ENCODE assay signal across 1 cellular context in the genomic region with DNA sequence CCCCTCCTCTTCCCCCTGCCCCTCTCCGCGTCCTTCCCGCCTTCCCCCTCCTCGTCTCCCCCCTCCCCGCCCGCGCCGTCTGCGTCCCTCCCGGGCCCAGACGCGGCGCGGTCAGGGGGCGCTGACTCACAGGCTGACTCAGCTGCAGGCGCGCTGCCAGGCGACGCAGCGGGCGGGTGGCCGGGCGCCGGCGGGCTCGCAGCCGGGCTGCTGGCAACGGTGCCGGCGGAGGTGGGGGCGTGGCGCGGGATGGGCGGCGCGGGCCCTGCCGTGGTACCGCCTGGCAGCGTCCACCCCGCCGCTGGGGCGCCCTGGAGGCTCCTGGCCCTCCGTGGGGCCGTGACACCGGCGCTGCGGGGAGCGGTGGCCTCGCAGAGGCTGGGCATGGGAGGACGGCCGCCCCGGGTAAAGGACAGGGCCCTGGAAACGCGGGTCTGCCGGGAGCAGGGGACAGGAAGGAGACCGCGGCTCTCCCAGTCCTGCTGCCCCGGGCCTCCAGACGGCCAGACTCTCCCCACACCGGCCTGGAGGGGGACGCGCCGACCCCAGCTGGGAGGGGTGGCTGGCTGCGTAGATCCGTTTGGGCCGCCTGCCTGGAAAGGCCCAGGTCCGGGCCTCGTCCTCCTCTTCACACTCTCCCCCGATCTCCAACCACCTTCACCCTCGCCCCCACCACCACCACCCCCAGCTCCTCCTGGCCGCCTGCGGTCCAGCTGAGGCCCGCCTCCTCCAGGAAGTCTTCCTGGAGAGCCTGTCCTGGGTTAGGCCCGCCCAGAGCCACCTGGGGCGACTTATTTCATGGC.
A peak's percentile ranks its signal among the peaks of the same experiment; 100 is the strongest.
TF ChIP-seq lines count a peak whose summit lies in the region.

No MANE protein-coding gene starts in this region.

TF ChIP-seq in K562, 482 proteins besides CTCF, POLR2A, EP300 and RAD21 (continued from another document and continues in another):
- TF ChIP-seq, protein P1, sequence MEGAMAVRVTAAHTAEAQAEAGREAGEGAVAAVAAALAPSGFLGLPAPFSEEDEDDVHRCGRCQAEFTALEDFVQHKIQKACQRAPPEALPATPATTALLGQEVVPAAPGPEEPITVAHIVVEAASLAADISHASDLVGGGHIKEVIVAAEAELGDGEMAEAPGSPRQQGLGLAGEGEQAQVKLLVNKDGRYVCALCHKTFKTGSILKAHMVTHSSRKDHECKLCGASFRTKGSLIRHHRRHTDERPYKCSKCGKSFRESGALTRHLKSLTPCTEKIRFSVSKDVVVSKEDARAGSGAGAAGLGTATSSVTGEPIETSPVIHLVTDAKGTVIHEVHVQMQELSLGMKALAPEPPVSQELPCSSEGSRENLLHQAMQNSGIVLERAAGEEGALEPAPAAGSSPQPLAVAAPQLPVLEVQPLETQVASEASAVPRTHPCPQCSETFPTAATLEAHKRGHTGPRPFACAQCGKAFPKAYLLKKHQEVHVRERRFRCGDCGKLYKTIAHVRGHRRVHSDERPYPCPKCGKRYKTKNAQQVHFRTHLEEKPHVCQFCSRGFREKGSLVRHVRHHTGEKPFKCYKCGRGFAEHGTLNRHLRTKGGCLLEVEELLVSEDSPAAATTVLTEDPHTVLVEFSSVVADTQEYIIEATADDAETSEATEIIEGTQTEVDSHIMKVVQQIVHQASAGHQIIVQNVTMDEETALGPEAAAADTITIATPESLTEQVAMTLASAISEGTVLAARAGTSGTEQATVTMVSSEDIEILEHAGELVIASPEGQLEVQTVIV (CRISPR knock-in tag; IDR thresholded peaks at IDR 0.05; ENCODE audit: borderline replicate concordance), result no peak
- TF ChIP-seq FOXP1 (CRISPR knock-in tag; IDR thresholded peaks at IDR 0.05), result no peak; the same call in 1 of the 2 replicates
- TF ChIP-seq, protein P2, sequence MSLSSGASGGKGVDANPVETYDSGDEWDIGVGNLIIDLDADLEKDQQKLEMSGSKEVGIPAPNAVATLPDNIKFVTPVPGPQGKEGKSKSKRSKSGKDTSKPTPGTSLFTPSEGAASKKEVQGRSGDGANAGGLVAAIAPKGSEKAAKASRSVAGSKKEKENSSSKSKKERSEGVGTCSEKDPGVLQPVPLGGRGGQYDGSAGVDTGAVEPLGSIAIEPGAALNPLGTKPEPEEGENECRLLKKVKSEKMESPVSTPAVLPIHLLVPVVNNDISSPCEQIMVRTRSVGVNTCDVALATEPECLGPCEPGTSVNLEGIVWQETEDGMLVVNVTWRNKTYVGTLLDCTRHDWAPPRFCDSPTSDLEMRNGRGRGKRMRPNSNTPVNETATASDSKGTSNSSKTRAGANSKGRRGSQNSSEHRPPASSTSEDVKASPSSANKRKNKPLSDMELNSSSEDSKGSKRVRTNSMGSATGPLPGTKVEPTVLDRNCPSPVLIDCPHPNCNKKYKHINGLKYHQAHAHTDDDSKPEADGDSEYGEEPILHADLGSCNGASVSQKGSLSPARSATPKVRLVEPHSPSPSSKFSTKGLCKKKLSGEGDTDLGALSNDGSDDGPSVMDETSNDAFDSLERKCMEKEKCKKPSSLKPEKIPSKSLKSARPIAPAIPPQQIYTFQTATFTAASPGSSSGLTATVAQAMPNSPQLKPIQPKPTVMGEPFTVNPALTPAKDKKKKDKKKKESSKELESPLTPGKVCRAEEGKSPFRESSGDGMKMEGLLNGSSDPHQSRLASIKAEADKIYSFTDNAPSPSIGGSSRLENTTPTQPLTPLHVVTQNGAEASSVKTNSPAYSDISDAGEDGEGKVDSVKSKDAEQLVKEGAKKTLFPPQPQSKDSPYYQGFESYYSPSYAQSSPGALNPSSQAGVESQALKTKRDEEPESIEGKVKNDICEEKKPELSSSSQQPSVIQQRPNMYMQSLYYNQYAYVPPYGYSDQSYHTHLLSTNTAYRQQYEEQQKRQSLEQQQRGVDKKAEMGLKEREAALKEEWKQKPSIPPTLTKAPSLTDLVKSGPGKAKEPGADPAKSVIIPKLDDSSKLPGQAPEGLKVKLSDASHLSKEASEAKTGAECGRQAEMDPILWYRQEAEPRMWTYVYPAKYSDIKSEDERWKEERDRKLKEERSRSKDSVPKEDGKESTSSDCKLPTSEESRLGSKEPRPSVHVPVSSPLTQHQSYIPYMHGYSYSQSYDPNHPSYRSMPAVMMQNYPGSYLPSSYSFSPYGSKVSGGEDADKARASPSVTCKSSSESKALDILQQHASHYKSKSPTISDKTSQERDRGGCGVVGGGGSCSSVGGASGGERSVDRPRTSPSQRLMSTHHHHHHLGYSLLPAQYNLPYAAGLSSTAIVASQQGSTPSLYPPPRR (CRISPR knock-in tag; IDR thresholded peaks at IDR 0.05; ENCODE audit: borderline replicate concordance), result no peak
- no peak for TF ChIP-seq MEIS2 (IDR thresholded peaks at IDR 0.05; ENCODE audit: partially characterized antibody)
- TF ChIP-seq, protein P3, sequence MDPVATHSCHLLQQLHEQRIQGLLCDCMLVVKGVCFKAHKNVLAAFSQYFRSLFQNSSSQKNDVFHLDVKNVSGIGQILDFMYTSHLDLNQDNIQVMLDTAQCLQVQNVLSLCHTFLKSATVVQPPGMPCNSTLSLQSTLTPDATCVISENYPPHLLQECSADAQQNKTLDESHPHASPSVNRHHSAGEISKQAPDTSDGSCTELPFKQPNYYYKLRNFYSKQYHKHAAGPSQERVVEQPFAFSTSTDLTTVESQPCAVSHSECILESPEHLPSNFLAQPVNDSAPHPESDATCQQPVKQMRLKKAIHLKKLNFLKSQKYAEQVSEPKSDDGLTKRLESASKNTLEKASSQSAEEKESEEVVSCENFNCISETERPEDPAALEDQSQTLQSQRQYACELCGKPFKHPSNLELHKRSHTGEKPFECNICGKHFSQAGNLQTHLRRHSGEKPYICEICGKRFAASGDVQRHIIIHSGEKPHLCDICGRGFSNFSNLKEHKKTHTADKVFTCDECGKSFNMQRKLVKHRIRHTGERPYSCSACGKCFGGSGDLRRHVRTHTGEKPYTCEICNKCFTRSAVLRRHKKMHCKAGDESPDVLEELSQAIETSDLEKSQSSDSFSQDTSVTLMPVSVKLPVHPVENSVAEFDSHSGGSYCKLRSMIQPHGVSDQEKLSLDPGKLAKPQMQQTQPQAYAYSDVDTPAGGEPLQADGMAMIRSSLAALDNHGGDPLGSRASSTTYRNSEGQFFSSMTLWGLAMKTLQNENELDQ (CRISPR knock-in tag; IDR thresholded peaks at IDR 0.05; ENCODE audit: borderline replicate concordance), result no peak
- no peak for TF ChIP-seq RFX1 (IDR thresholded peaks at IDR 0.05)
- TF ChIP-seq, protein P4, sequence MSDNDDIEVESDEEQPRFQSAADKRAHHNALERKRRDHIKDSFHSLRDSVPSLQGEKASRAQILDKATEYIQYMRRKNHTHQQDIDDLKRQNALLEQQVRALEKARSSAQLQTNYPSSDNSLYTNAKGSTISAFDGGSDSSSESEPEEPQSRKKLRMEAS (CRISPR knock-in tag; IDR thresholded peaks at IDR 0.05), result no peak
- TF ChIP-seq, protein P5, sequence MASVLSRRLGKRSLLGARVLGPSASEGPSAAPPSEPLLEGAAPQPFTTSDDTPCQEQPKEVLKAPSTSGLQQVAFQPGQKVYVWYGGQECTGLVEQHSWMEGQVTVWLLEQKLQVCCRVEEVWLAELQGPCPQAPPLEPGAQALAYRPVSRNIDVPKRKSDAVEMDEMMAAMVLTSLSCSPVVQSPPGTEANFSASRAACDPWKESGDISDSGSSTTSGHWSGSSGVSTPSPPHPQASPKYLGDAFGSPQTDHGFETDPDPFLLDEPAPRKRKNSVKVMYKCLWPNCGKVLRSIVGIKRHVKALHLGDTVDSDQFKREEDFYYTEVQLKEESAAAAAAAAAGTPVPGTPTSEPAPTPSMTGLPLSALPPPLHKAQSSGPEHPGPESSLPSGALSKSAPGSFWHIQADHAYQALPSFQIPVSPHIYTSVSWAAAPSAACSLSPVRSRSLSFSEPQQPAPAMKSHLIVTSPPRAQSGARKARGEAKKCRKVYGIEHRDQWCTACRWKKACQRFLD (CRISPR knock-in tag; IDR thresholded peaks at IDR 0.05), result peak; percentile 88
- peak; percentile 68 for TF ChIP-seq RBFOX2 (IDR thresholded peaks at IDR 0.05; ENCODE audit: low read depth, low read length)
- TF ChIP-seq, protein P6, sequence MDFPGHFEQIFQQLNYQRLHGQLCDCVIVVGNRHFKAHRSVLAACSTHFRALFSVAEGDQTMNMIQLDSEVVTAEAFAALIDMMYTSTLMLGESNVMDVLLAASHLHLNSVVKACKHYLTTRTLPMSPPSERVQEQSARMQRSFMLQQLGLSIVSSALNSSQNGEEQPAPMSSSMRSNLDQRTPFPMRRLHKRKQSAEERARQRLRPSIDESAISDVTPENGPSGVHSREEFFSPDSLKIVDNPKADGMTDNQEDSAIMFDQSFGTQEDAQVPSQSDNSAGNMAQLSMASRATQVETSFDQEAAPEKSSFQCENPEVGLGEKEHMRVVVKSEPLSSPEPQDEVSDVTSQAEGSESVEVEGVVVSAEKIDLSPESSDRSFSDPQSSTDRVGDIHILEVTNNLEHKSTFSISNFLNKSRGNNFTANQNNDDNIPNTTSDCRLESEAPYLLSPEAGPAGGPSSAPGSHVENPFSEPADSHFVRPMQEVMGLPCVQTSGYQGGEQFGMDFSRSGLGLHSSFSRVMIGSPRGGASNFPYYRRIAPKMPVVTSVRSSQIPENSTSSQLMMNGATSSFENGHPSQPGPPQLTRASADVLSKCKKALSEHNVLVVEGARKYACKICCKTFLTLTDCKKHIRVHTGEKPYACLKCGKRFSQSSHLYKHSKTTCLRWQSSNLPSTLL (IDR thresholded peaks at IDR 0.05), result no peak
- TF ChIP-seq RNF2 (IDR thresholded peaks at IDR 0.05), result no peak
- TF ChIP-seq PYGO2 (tag; IDR thresholded peaks at IDR 0.05), result no peak
- TF ChIP-seq, protein P7, sequence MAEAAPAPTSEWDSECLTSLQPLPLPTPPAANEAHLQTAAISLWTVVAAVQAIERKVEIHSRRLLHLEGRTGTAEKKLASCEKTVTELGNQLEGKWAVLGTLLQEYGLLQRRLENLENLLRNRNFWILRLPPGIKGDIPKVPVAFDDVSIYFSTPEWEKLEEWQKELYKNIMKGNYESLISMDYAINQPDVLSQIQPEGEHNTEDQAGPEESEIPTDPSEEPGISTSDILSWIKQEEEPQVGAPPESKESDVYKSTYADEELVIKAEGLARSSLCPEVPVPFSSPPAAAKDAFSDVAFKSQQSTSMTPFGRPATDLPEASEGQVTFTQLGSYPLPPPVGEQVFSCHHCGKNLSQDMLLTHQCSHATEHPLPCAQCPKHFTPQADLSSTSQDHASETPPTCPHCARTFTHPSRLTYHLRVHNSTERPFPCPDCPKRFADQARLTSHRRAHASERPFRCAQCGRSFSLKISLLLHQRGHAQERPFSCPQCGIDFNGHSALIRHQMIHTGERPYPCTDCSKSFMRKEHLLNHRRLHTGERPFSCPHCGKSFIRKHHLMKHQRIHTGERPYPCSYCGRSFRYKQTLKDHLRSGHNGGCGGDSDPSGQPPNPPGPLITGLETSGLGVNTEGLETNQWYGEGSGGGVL (CRISPR knock-in tag; IDR thresholded peaks at IDR 0.05), result no peak
- TF ChIP-seq LARP7 (IDR thresholded peaks at IDR 0.05), result no peak
- TF ChIP-seq, protein P8, sequence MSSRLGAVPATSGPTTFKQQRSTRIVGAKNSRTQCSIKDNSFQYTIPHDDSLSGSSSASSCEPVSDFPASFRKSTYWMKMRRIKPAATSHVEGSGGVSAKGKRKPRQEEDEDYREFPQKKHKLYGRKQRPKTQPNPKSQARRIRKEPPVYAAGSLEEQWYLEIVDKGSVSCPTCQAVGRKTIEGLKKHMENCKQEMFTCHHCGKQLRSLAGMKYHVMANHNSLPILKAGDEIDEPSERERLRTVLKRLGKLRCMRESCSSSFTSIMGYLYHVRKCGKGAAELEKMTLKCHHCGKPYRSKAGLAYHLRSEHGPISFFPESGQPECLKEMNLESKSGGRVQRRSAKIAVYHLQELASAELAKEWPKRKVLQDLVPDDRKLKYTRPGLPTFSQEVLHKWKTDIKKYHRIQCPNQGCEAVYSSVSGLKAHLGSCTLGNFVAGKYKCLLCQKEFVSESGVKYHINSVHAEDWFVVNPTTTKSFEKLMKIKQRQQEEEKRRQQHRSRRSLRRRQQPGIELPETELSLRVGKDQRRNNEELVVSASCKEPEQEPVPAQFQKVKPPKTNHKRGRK (tag; IDR thresholded peaks at IDR 0.05), result no peak
- TF ChIP-seq ZNF586 (CRISPR knock-in tag; conservative IDR thresholded peaks at IDR 0.05), result no peak
- TF ChIP-seq, protein P9, sequence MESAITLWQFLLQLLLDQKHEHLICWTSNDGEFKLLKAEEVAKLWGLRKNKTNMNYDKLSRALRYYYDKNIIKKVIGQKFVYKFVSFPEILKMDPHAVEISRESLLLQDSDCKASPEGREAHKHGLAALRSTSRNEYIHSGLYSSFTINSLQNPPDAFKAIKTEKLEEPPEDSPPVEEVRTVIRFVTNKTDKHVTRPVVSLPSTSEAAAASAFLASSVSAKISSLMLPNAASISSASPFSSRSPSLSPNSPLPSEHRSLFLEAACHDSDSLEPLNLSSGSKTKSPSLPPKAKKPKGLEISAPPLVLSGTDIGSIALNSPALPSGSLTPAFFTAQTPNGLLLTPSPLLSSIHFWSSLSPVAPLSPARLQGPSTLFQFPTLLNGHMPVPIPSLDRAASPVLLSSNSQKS (CRISPR knock-in tag; IDR thresholded peaks at IDR 0.05), result no peak
- TF ChIP-seq, protein P10, sequence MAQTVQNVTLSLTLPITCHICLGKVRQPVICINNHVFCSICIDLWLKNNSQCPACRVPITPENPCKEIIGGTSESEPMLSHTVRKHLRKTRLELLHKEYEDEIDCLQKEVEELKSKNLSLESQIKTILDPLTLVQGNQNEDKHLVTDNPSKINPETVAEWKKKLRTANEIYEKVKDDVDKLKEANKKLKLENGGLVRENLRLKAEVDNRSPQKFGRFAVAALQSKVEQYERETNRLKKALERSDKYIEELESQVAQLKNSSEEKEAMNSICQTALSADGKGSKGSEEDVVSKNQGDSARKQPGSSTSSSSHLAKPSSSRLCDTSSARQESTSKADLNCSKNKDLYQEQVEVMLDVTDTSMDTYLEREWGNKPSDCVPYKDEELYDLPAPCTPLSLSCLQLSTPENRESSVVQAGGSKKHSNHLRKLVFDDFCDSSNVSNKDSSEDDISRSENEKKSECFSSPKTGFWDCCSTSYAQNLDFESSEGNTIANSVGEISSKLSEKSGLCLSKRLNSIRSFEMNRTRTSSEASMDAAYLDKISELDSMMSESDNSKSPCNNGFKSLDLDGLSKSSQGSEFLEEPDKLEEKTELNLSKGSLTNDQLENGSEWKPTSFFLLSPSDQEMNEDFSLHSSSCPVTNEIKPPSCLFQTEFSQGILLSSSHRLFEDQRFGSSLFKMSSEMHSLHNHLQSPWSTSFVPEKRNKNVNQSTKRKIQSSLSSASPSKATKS (CRISPR knock-in tag; IDR thresholded peaks at IDR 0.05), result no peak
- no peak for TF ChIP-seq MCM5 (IDR thresholded peaks at IDR 0.05; ENCODE audit: low read depth)
- TF ChIP-seq ZNF583 (CRISPR knock-in tag; IDR thresholded peaks at IDR 0.05), result no peak
- TF ChIP-seq, protein P11, sequence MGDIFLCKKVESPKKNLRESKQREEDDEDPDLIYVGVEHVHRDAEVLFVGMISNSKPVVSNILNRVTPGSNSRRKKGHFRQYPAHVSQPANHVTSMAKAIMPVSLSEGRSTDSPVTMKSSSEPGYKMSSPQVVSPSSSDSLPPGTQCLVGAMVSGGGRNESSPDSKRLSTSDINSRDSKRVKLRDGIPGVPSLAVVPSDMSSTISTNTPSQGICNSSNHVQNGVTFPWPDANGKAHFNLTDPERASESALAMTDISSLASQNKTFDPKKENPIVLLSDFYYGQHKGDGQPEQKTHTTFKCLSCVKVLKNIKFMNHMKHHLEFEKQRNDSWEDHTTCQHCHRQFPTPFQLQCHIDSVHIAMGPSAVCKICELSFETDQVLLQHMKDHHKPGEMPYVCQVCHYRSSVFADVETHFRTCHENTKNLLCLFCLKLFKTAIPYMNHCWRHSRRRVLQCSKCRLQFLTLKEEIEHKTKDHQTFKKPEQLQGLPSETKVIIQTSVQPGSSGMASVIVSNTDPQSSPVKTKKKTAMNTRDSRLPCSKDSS (IDR thresholded peaks at IDR 0.05; ENCODE audit: low read depth, partially characterized antibody), result no peak
- no peak for TF ChIP-seq SMAD2 (IDR thresholded peaks at IDR 0.05; ENCODE audit: low read depth, low read length)
- TF ChIP-seq JUND (IDR thresholded peaks at IDR 0.05; ENCODE audit: borderline replicate concordance, low read depth, low read length), result peak; percentile 98
- TF ChIP-seq JUND (tag; IDR thresholded peaks at IDR 0.05; ENCODE audit: borderline replicate concordance, low read depth, low read length), result peak; percentile 94; the same call in 1 of the 3 replicates
